Comparison of ENCODE assay signal across 14 cellular contexts in the genomic region with DNA sequence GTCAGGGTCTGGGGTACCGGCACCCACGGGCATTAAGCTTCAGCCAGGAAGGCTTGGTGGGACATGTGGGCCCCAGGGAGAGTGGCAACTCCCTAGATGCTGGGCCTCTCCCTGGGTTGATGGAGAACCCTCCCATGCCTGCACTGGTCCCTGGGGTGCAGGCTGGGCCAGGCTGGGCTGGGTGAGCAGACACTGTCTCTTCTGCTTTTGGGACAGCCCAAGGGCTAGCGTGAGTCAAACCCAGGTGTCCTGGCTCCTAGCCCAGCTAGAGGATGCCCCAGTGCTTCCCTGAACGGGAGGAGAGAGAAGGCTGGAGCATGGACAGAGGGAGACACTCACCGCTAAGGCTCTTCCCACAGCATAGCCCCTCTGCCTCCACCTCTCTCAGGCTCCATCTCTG. TPM values are rescaled to one million over a fixed set of nuclear protein-coding genes. Genes with fewer than 3 reads are reported as not detected.
"Had no signal": no experiment of that assay in that cellular context is flagged by ENCODE, and none has a peak within 500 bp of the region (broad histone marks: within the 10 kb centered on the region; RNA-seq: fewer than 3 reads in every experiment).

No MANE protein-coding gene starts in this region.

- ATAC-seq: left lung had no signal

- H3K27me3 Mint-ChIP-seq: activated naive CD8-positive, alpha-beta T cell had no signal

- H3K36me3 Mint-ChIP-seq: activated naive CD8-positive, alpha-beta T cell; memory B cell had no signal

- H3K36me3 ChIP-seq: left lung, sigmoid colon had no signal

- H3K27me3 ChIP-seq: heart left ventricle, left lung, sigmoid colon had no signal

- H3K4me1 Mint-ChIP-seq: memory B cell had no signal

- H3K4me3 ChIP-seq: heart left ventricle, left lung, sigmoid colon had no signal

- DNase-seq: activated CD4-positive, alpha-beta T cell treated with anti-CD3 and anti-CD28 coated beads for 48 hours; amygdala; left lung; nephron progenitor cell; sigmoid colon; stimulated activated CD4-positive, alpha-beta T cell treated with anti-CD3 and anti-CD28 coated beads, Interleukin-12 subunit alpha, Interleukin-12 subunit beta, amount 100 ng/mL, for 4 hours had no signal

- H3K27ac ChIP-seq: heart left ventricle, left lung, sigmoid colon had no signal

- H3K9me3 Mint-ChIP-seq: memory B cell; nephron progenitor cell; T-helper 1 cell treated with Interleukin-12 subunit alpha and Interleukin-12 subunit beta and Interleukin-4 antibody, amounts not matched to agents 30 μg/mL and 1 μg/mL, for 36 hours had no signal

- H3K4me3 Mint-ChIP-seq: activated naive CD8-positive, alpha-beta T cell; memory B cell; nephron progenitor cell; T-helper 1 cell treated with Interleukin-12 subunit alpha and Interleukin-12 subunit beta and Interleukin-4 antibody, amounts not matched to agents 30 μg/mL and 1 μg/mL, for 36 hours had no signal

- H3K27ac Mint-ChIP-seq: activated naive CD8-positive, alpha-beta T cell; memory B cell; T-helper 1 cell treated with Interleukin-12 subunit alpha and Interleukin-12 subunit beta and Interleukin-4 antibody, amounts not matched to agents 30 μg/mL and 1 μg/mL, for 36 hours had no signal

RNA-seq across cellular contexts. Expression of a gene that starts 5.7 kb away (rescaled TPM):
- total RNA-seq: activated CD8-positive, alpha-beta memory T cell treated with anti-CD3 and anti-CD28 coated beads for 36 hours; frontal cortex; osteocyte; pulmonary artery endothelial cell had no signal

RNA-seq across cellular contexts. Expression of a gene that starts 39.3 kb away (rescaled TPM):
- total RNA-seq: frontal cortex had no signal
